25 cellular contexts compared by ENCODE assay signal in genomic region chr14:99592394-99592793, GRCh38. TPM values are rescaled to one million over a fixed set of nuclear protein-coding genes. Genes with fewer than 3 reads are reported as not detected.
DNase-seq lines count a peak whose midpoint lies in the region; ATAC-seq and TF ChIP-seq lines count a peak whose summit lies in the region.
"Had no signal": no experiment of that assay in that cellular context is flagged by ENCODE, and none has a peak within 500 bp of the region (broad histone marks: within the 10 kb centered on the region; RNA-seq: fewer than 3 reads in every experiment).

No MANE protein-coding gene starts in this region.

- H3K4me3 Mint-ChIP-seq in naive thymus-derived CD4-positive, alpha-beta T cell, result no peak overlapping the region
- H3K4me3 Mint-ChIP-seq: activated naive CD8-positive, alpha-beta T cell treated with anti-CD3 and anti-CD28 coated beads, Interleukin-2, amount 50 U/mL, for 24 hours; IgD-negative memory B cell; T-cell had no signal

- peaks cover 14 to 35% (median 23%) of the 10 kb centered on the region in 7 donors for H3K4me1 Mint-ChIP-seq in naive thymus-derived CD4-positive, alpha-beta T cell

- H3K27ac ChIP-seq in left ventricle myocardium inferior (replicated peaks) (peak overlapping the region; percentile 67), esophagus muscularis mucosa (replicated peaks in 1 of 4) (peak overlapping the region; percentile 52 to 93 (median 87)), parathyroid adenoma (peak overlapping the region; percentile 32)
- no peak overlapping the region for H3K27ac ChIP-seq in naive thymus-derived CD4-positive, alpha-beta T cell (ENCODE audit: low read depth, low read length)
- H3K27ac ChIP-seq: brain microvascular endothelial cell, hepatocyte, prostate gland had no signal

- no peak overlapping the region for H2AFZ ChIP-seq in parathyroid adenoma
- H2AFZ ChIP-seq: hepatocyte had no signal

- ATAC-seq in left cardiac atrium, result no peak
- no peak for ATAC-seq in naive thymus-derived CD4-positive, alpha-beta T cell
- no peak for ATAC-seq in HG03175 (IDR thresholded peaks at IDR 0.05; ENCODE audit: unreplicated experiment)
- ATAC-seq in sciatic nerve, result no peak
- ATAC-seq: activated naive CD8-positive, alpha-beta T cell treated with anti-CD3 and anti-CD28 coated beads, Interleukin-2, amount 50 U/mL, for 24 hours; T-cell had no signal

- H3K27me3 ChIP-seq in left ventricle myocardium inferior (ENCODE audit: low read depth) (no peaks in the 10 kb centered on the region), esophagus muscularis mucosa (no peaks in the 10 kb centered on the region), parathyroid adenoma (ENCODE audit: control insufficient read depth, insufficient read depth, low read length) (no peaks in the 10 kb centered on the region)
- H3K27me3 ChIP-seq in naive thymus-derived CD4-positive, alpha-beta T cell (ENCODE audit: control insufficient read depth in 2 of 2, insufficient read depth in 2 of 2, low read length in 2 of 2), result no peaks in the 10 kb centered on the region
- H3K27me3 ChIP-seq: brain microvascular endothelial cell, hepatocyte, spleen had no signal

- H3K79me2 ChIP-seq in parathyroid adenoma, result peaks cover 69% of the 10 kb centered on the region

- H3K9ac ChIP-seq in parathyroid adenoma, result no peak overlapping the region

- no peak overlapping the region for H3K4me2 ChIP-seq in parathyroid adenoma (ENCODE audit: low read length)
- H3K4me2 ChIP-seq: hepatocyte had no signal

- no peaks in the 10 kb centered on the region for H3K27me3 Mint-ChIP-seq in naive thymus-derived CD4-positive, alpha-beta T cell
- H3K27me3 Mint-ChIP-seq: activated naive CD8-positive, alpha-beta T cell treated with anti-CD3 and anti-CD28 coated beads, Interleukin-2, amount 50 U/mL, for 24 hours; T-cell had no signal

- no peak for TF ChIP-seq EP300 in esophagus muscularis mucosa (IDR thresholded peaks at IDR 0.05)

- H3K9me3 Mint-ChIP-seq in naive thymus-derived CD4-positive, alpha-beta T cell, result no peaks in the 10 kb centered on the region
- H3K9me3 Mint-ChIP-seq: activated naive CD8-positive, alpha-beta T cell treated with anti-CD3 and anti-CD28 coated beads, Interleukin-2, amount 50 U/mL, for 24 hours; T-cell had no signal

- H3K36me3 Mint-ChIP-seq in naive thymus-derived CD4-positive, alpha-beta T cell, result peaks cover 0 to 2% (median 0%) of the 10 kb centered on the region in 5 donors
- H3K36me3 Mint-ChIP-seq: IgD-negative memory B cell, T-cell had no signal

- H3K9me3 ChIP-seq in left ventricle myocardium inferior (replicated peaks) (no peaks in the 10 kb centered on the region), esophagus muscularis mucosa (no peaks in the 10 kb centered on the region), parathyroid adenoma (ENCODE audit: control insufficient read depth, low read length) (no peaks in the 10 kb centered on the region)
- no peaks in the 10 kb centered on the region for H3K9me3 ChIP-seq in naive thymus-derived CD4-positive, alpha-beta T cell (ENCODE audit: control insufficient read depth in 2 of 3, low read length in 3 of 3)
- H3K9me3 ChIP-seq: prostate gland, spleen had no signal

- peak overlapping the region in 1 of 9 donors; percentile 21 for H3K27ac Mint-ChIP-seq in naive thymus-derived CD4-positive, alpha-beta T cell
- H3K27ac Mint-ChIP-seq: activated naive CD8-positive, alpha-beta T cell treated with anti-CD3 and anti-CD28 coated beads, Interleukin-2, amount 50 U/mL, for 24 hours; IgD-negative memory B cell; T-cell had no signal

- intact Hi-C loops in left ventricle myocardium inferior (cut with micrococcal nuclease), result no loop called here
- intact Hi-C loops in left cardiac atrium (cut with DNase I), result no loop called here
- intact Hi-C loops in esophagus muscularis mucosa (cut with DNase I), result no loop called here
- intact Hi-C loops in naive thymus-derived CD4-positive, alpha-beta T cell (cut with micrococcal nuclease), result no loop called here
- intact Hi-C loops in sciatic nerve (cut with DNase I), result no loop called here

- POLR2A ChIA-PET in naive thymus-derived CD4-positive, alpha-beta T cell (lab: Charles Lee), result no interaction called here

- CTCF ChIA-PET in naive thymus-derived CD4-positive, alpha-beta T cell (lab: Charles Lee), result no interaction called here

- TF ChIP-seq CTCF in left ventricle myocardium inferior (IDR thresholded peaks at IDR 0.05; ENCODE audit: borderline replicate concordance) (no peak), esophagus muscularis mucosa (IDR thresholded peaks at IDR 0.05) (no peak), parathyroid adenoma (IDR thresholded peaks at IDR 0.05) (no peak)

- 74% methylated on average over 2 of the region's 2 CpGs for WGBS in esophagus muscularis mucosa

- no peak for TF ChIP-seq POLR2A in esophagus muscularis mucosa (IDR thresholded peaks at IDR 0.05; ENCODE audit: low read depth)

- peak overlapping the region; percentile 21 for H3K4me3 ChIP-seq in left ventricle myocardium inferior
- H3K4me3 ChIP-seq in esophagus muscularis mucosa, result no peak overlapping the region
- no peak overlapping the region for H3K4me3 ChIP-seq in parathyroid adenoma (ENCODE audit: low read depth, low read length)
- H3K4me3 ChIP-seq in naive thymus-derived CD4-positive, alpha-beta T cell (ENCODE audit: low read length), result no peak overlapping the region
- H3K4me3 ChIP-seq: hepatocyte, prostate gland, spleen had no signal

- H3K4me1 ChIP-seq in left ventricle myocardium inferior, result peaks cover 100% of the 10 kb centered on the region
- H3K4me1 ChIP-seq in esophagus muscularis mucosa, result peaks cover 83 to 100% (median 99%) of the 10 kb centered on the region in 4 donors
- peaks cover 31% of the 10 kb centered on the region for H3K4me1 ChIP-seq in parathyroid adenoma
- H3K4me1 ChIP-seq in naive thymus-derived CD4-positive, alpha-beta T cell (ENCODE audit: control insufficient read depth in 2 of 2, insufficient read depth in 2 of 2, low read length in 2 of 2), result peaks cover 7 to 13% of the 10 kb centered on the region in 2 donors

- no peak for DNase-seq in left ventricle myocardium inferior
- DNase-seq in left cardiac atrium, result no peak
- no peak for DNase-seq in esophagus muscularis mucosa (ENCODE audit: extremely low spot score)
- DNase-seq in naive thymus-derived CD4-positive, alpha-beta T cell, result no peak
- no peak for DNase-seq in central memory CD4-positive, alpha-beta T cell
- DNase-seq in sciatic nerve (ENCODE audit: low spot score), result no peak
- DNase-seq: activated CD4-positive, alpha-beta T cell treated with anti-CD3 and anti-CD28 coated beads, Interleukin-2, amount 50 U/mL, for 1 hour; activated CD8-positive, alpha-beta memory T cell treated with anti-CD3 and anti-CD28 coated beads, Interleukin-2, amount 50 U/mL, for 4 hours; activated naive CD8-positive, alpha-beta T cell treated with anti-CD3 and anti-CD28 coated beads, Interleukin-2, amount 50 U/mL, for 24 hours; brain microvascular endothelial cell; cortex of kidney; DMS153; mammary epithelial cell; MM.1S; NCI-H1436 treated with DMSO at 0.1 percent for 48 hours; NCI-H524 treated with DMSO at 0.1 percent for 48 hours; SHP77 treated with DMSO at 0.1 percent for 48 hours; spleen; stimulated activated CD4-positive, alpha-beta T cell treated with anti-CD3 and anti-CD28 coated beads, Interleukin-4, amount 100 ng/mL, for 24 hours; T-cell had no signal

- H3K36me3 ChIP-seq in left ventricle myocardium inferior (no peaks in the 10 kb centered on the region), esophagus muscularis mucosa (no peaks in the 10 kb centered on the region), parathyroid adenoma (ENCODE audit: control insufficient read depth, insufficient read depth, low read length) (no peaks in the 10 kb centered on the region)
- no peaks in the 10 kb centered on the region for H3K36me3 ChIP-seq in naive thymus-derived CD4-positive, alpha-beta T cell (ENCODE audit: control insufficient read depth in 2 of 3, insufficient read depth in 3 of 3, low read length in 3 of 3)
- H3K36me3 ChIP-seq: brain microvascular endothelial cell, prostate gland, spleen had no signal

RNA-seq across cellular contexts. Expression of gene CCDC85C, which starts 11.6 kb away (rescaled TPM):
- total RNA-seq in left ventricle myocardium inferior (41.0 TPM), left cardiac atrium (10 to 100 TPM; 21.4 to 24.7 TPM), esophagus muscularis mucosa (10 to 100 TPM; 17.9 to 48.7 (median 30.8) TPM), sciatic nerve (9.0 TPM)
- 1 to 10 TPM; 7.6 to 9.9 (median 9.0) TPM for total RNA-seq in naive thymus-derived CD4-positive, alpha-beta T cell
- polyA plus RNA-seq in naive thymus-derived CD4-positive, alpha-beta T cell, result 1 to 10 TPM in 1 of 2 donors, under 1 TPM in 1; 0.76 to 1.5 TPM

RNA-seq across cellular contexts. Expression of gene HHIPL1, which starts 52.5 kb away (rescaled TPM):
- total RNA-seq in left ventricle myocardium inferior (1.2 TPM), left cardiac atrium (1 to 10 TPM; 2.1 to 2.6 TPM), esophagus muscularis mucosa (1 to 10 TPM; 4.2 to 9.1 (median 5.9) TPM), sciatic nerve (4.2 TPM)
- under 1 TPM in 2 of 5 experiments, not detected in 3; 0.40 to 0.41 TPM for total RNA-seq in naive thymus-derived CD4-positive, alpha-beta T cell
- polyA plus RNA-seq in naive thymus-derived CD4-positive, alpha-beta T cell, result not detected
